ENCODE assay signal across 14 cellular contexts in genomic region chr16:49967012-49967559, GRCh38. TPM values are rescaled to one million over a fixed set of nuclear protein-coding genes. Genes with fewer than 3 reads are reported as not detected.
DNase-seq lines count a peak whose midpoint lies in the region; ATAC-seq and TF ChIP-seq lines count a peak whose summit lies in the region.
"Had no signal": no experiment of that assay in that cellular context is flagged by ENCODE, and none has a peak within 500 bp of the region (broad histone marks: within the 10 kb centered on the region; RNA-seq: fewer than 3 reads in every experiment).

No MANE protein-coding gene starts in this region.

- H3K27ac ChIP-seq in neuronal stem cell (replicated peaks; ENCODE audit: low read length): no peak overlapping the region
- H3K27ac ChIP-seq in hepatocyte: no peak overlapping the region
- H3K27ac ChIP-seq: C4-2B had no signal

- peak overlapping the region; percentile 60 for H3K23ac ChIP-seq in neuronal stem cell (ENCODE audit: low read depth, low read length, poor library complexity)

- H2AFZ ChIP-seq in neuronal stem cell (ENCODE audit: low read length) (no peak overlapping the region), hepatocyte (no peak overlapping the region)

- H3K79me2 ChIP-seq in hepatocyte: no peaks in the 10 kb centered on the region

- DNase-seq in BE2C (peak; percentile 77), left ventricle myocardium superior (peak; percentile 62), neuronal stem cell (ENCODE audit: low spot score) (no peak), NCI-H2196 treated with DMSO at 0.1 percent for 48 hours (lab: John Stamatoyannopoulos, UW; ENCODE audit: unreplicated experiment) (no peak), hepatocyte (ENCODE audit: low spot score) (no peak)
- no peak for DNase-seq in activated CD4-positive, alpha-beta T cell treated with anti-CD3 and anti-CD28 coated beads for 1 hour
- DNase-seq: CD4-positive, alpha-beta memory T cell; COR-L47; DND-41; GDM1; GOT3; H9 had no signal

- no peak overlapping the region for H3K14ac ChIP-seq in neuronal stem cell (ENCODE audit: low read length)

- intact Hi-C loops in left ventricle myocardium superior (cut with micrococcal nuclease): no loop called here

- no peak for TF ChIP-seq CTCF in BE2C (IDR thresholded peaks at IDR 0.05; ENCODE audit: low read depth, low read length)
- no peak for TF ChIP-seq CTCF in hepatocyte (IDR thresholded peaks at IDR 0.05; ENCODE audit: poor library complexity)

- no peaks in the 10 kb centered on the region for H3K36me3 ChIP-seq in BE2C
- no peaks in the 10 kb centered on the region for H3K36me3 ChIP-seq in neuronal stem cell (replicated peaks in 1 of 2; ENCODE audit: control insufficient read depth in 2 of 2, insufficient read depth in 2 of 2, low read length in 2 of 2)
- no peaks in the 10 kb centered on the region for H3K36me3 ChIP-seq in hepatocyte (replicated peaks; ENCODE audit: insufficient read depth, low read depth)

- H3K9me3 ChIP-seq in BE2C (no peaks in the 10 kb centered on the region), neuronal stem cell (replicated peaks in 1 of 2; ENCODE audit: control insufficient read depth in 2 of 2, insufficient read depth in 1 of 2, low read depth in 1 of 2, low read length in 2 of 2) (no peaks in the 10 kb centered on the region), hepatocyte (ENCODE audit: low read depth) (no peaks in the 10 kb centered on the region)

- no peak overlapping the region for H2BK12ac ChIP-seq in neuronal stem cell (ENCODE audit: low read length)

- no peaks in the 10 kb centered on the region for H4K20me1 ChIP-seq in hepatocyte (ENCODE audit: insufficient read depth, poor library complexity, severe bottlenecking)

- peak overlapping the region; percentile 42 for H2BK5ac ChIP-seq in neuronal stem cell (ENCODE audit: low read length)

- peak; percentile 54; the same call in 1 of the 3 replicates for ATAC-seq in SK-N-SH treated with all-trans-retinoic acid at 6 μM for 48 hours
- ATAC-seq in left ventricle myocardium superior: peak; percentile 95

- no peak overlapping the region for H2BK120ac ChIP-seq in neuronal stem cell (ENCODE audit: low read depth, low read length)

- no peak overlapping the region for H4K91ac ChIP-seq in neuronal stem cell (ENCODE audit: low read depth, low read length, poor library complexity)

- H3K4me3 ChIP-seq in BE2C (ENCODE audit: low read depth, low read length) (peak overlapping the region; percentile 4), neuronal stem cell (ENCODE audit: low read length in 2 of 2) (peak overlapping the region in 1 of 2 donors; percentile 16), hepatocyte (no peak overlapping the region)

- peaks cover 12% of the 10 kb centered on the region for H3K4me1 ChIP-seq in BE2C
- peaks cover 0 to 4% of the 10 kb centered on the region in 2 donors for H3K4me1 ChIP-seq in neuronal stem cell (ENCODE audit: control insufficient read depth in 2 of 2, insufficient read depth in 1 of 2, low read depth in 1 of 2, low read length in 2 of 2)
- H3K4me1 ChIP-seq in hepatocyte (ENCODE audit: insufficient read depth): no peaks in the 10 kb centered on the region

- H3K79me1 ChIP-seq in neuronal stem cell (ENCODE audit: low read depth, low read length): no peaks in the 10 kb centered on the region

- H3K4me2 ChIP-seq in neuronal stem cell (ENCODE audit: insufficient read depth, low read length, poor library complexity, severe bottlenecking) (no peak overlapping the region), hepatocyte (no peak overlapping the region)

- no peak overlapping the region for H2BK15ac ChIP-seq in neuronal stem cell (ENCODE audit: low read length)

- H4K8ac ChIP-seq in neuronal stem cell (ENCODE audit: low read depth, low read length): no peak overlapping the region

- no peak overlapping the region for H3K4ac ChIP-seq in neuronal stem cell (ENCODE audit: low read length)

- H2AK5ac ChIP-seq in neuronal stem cell (ENCODE audit: low read depth, low read length): no peak overlapping the region

- peak overlapping the region; percentile 4 for H3K18ac ChIP-seq in neuronal stem cell (ENCODE audit: low read length)

- H3K9me2 ChIP-seq in hepatocyte (replicated peaks; ENCODE audit: insufficient read depth): no peaks in the 10 kb centered on the region

- no CpG with 5 or more reads among the region's 6 CpGs for WGBS in neuronal stem cell (ENCODE audit: extremely low coverage in 2 of 2, insufficient read length in 2 of 2, insufficient replicate concordance in 1 of 2), 2 donors
- WGBS in hepatocyte (ENCODE audit: low lambda C conversion rate, missing lambda C conversion rate): 83% methylated on average over 6 of the region's 6 CpGs

- H3K27me3 ChIP-seq in BE2C: no peaks in the 10 kb centered on the region
- H3K27me3 ChIP-seq in neuronal stem cell (ENCODE audit: control insufficient read depth in 3 of 3, insufficient read depth in 3 of 3, low read depth in 1 of 3, low read length in 3 of 3): peaks cover 0 to 2% (median 0%) of the 10 kb centered on the region in 3 experiments
- no peaks in the 10 kb centered on the region for H3K27me3 ChIP-seq in hepatocyte

- peak overlapping the region; percentile 1 for H3K9ac ChIP-seq in neuronal stem cell (ENCODE audit: low read depth, low read length, poor library complexity)

TF ChIP-seq in SK-N-SH treated with all-trans-retinoic acid at 6 μM for 48 hours, 23 proteins besides CTCF, POLR2A, EP300 and RAD21:
- TF ChIP-seq SNAI2 (CRISPR knock-in tag; IDR thresholded peaks at IDR 0.05): no peak
- peak; percentile 49; the same call in 1 of the 2 replicates for TF ChIP-seq TSHZ2 (CRISPR knock-in tag; IDR thresholded peaks at IDR 0.05)
- TF ChIP-seq CREB5 (CRISPR knock-in tag; IDR thresholded peaks at IDR 0.05; ENCODE audit: low read depth): no peak
TF ChIP-seq in SK-N-SH treated with all-trans-retinoic acid at 6 μM for 48 hours: peak in this region for 1.

RNA-seq across cellular contexts. Expression of gene CNEP1R1, which starts 57.9 kb away (rescaled TPM):
- polyA plus RNA-seq in BE2C (2012; ENCODE audit: insufficient read depth, insufficient read length, low read depth): 13.2 TPM
- 16.9 TPM for total RNA-seq in left ventricle myocardium superior
- 19.1 TPM for polyA plus RNA-seq in neuronal stem cell (2013, experiment 1 of 2)
- polyA plus RNA-seq in neuronal stem cell (2013, experiment 2 of 2): 19.2 TPM
- 23.9 and 25.8 TPM in 2 replicates for total RNA-seq in hepatocyte
- polyA plus RNA-seq in hepatocyte: 23.0 and 23.9 TPM in 2 replicates

Comparison
In these comparisons a context has a peak if more than half of its experiments do, and no peak if none do; other contexts are left out.
1. DNase-seq: peak in BE2C (single experiment) and left ventricle myocardium superior (single experiment); none in neuronal stem cell (single experiment), activated CD4-positive, alpha-beta T cell treated with anti-CD3 and anti-CD28 coated beads for 1 hour (single experiment), NCI-H2196 treated with DMSO at 0.1 percent for 48 hours (single experiment) and hepatocyte (single experiment).